ENCODE assay signal across 23 cellular contexts in genomic region chr2:51921076-51921475, GRCh38.
"Had no signal": no experiment of that assay in that cellular context is flagged by ENCODE, and none has a peak within 500 bp of the region (broad histone marks: within the 10 kb centered on the region; RNA-seq: fewer than 3 reads in every experiment).

No MANE protein-coding gene starts in this region.

- ATAC-seq: effector memory CD8-positive, alpha-beta T cell; esophagus mucosa; foreskin keratinocyte; gastrocnemius medialis; heart left ventricle; heart right ventricle had no signal

- H3K4me3 ChIP-seq: colonic mucosa, coronary artery, dorsolateral prefrontal cortex, esophagus muscularis mucosa, esophagus squamous epithelium, gastrocnemius medialis, heart left ventricle, heart right ventricle had no signal

- H3K9me3 ChIP-seq: colonic mucosa had no signal

- H3K27ac ChIP-seq: colonic mucosa, coronary artery, dorsolateral prefrontal cortex, epithelial cell of prostate, esophagus muscularis mucosa, esophagus squamous epithelium, foreskin keratinocyte, gastrocnemius medialis, heart left ventricle, heart right ventricle had no signal

- H3K27me3 ChIP-seq: colonic mucosa, dorsolateral prefrontal cortex, esophagus muscularis mucosa, esophagus squamous epithelium, foreskin keratinocyte, gastrocnemius medialis, heart left ventricle, heart right ventricle had no signal

- H3K4me1 ChIP-seq: colonic mucosa, esophagus muscularis mucosa, esophagus squamous epithelium, foreskin keratinocyte, gastrocnemius medialis, heart left ventricle, heart right ventricle had no signal

- H3K36me3 ChIP-seq: colonic mucosa, esophagus muscularis mucosa, esophagus squamous epithelium, gastrocnemius medialis, heart left ventricle, heart right ventricle had no signal

- DNase-seq: colonic mucosa; cortex of kidney; dermis blood vessel endothelial cell; dorsolateral prefrontal cortex; effector CD4-positive, alpha-beta T cell; effector CD8-positive, alpha-beta T cell; effector memory CD4-positive, alpha-beta T cell; effector memory CD8-positive, alpha-beta T cell; endodermal cell; erythroblast; esophagus squamous epithelium; foreskin fibroblast; foreskin keratinocyte; foreskin melanocyte; gastrocnemius medialis; glutamatergic neuron; head of caudate nucleus; heart left ventricle; heart right ventricle had no signal
